Comparison of ENCODE assay signal across 12 cellular contexts in the genomic region with DNA sequence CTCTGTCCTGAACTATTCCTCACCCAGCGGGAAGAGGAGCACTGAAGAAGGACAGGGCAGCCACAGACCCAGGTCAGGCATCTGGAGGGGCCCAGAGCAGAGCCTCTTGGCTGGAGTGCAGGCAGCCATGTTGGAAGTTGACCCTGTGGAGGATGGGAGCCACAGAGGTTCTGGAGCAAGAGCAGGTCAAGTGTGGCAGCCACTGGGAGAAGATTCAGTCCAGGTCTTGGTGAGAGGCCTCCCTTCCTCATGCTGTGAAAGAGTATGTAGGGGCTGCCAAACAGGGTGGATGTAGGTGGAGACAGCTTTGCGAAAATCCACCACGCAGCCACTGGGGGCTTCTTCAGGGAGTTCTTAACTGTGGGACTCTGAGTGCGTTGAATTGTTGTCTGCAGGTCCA. TPM values are rescaled to one million over a fixed set of nuclear protein-coding genes. Genes with fewer than 3 reads are reported as not detected.
DNase-seq lines count a peak whose midpoint lies in the region; ATAC-seq and TF ChIP-seq lines count a peak whose summit lies in the region.
"Had no signal": no experiment of that assay in that cellular context is flagged by ENCODE, and none has a peak within 500 bp of the region (broad histone marks: within the 10 kb centered on the region; RNA-seq: fewer than 3 reads in every experiment).

No MANE protein-coding gene starts in this region.

- CTCF ChIA-PET in naive thymus-derived CD4-positive, alpha-beta T cell (lab: Charles Lee): interaction anchor here (0.8 to 3.2 kb wide), 9 partner anchors 8 to 201 kb away, joined by 3 to 14 read pairs (median 5); a partner anchor contains a TSS

- H4K20me1 ChIP-seq in smooth muscle cell (ENCODE audit: low read depth): no peaks in the 10 kb centered on the region

- H3K4me3 ChIP-seq in naive thymus-derived CD4-positive, alpha-beta T cell (ENCODE audit: low read length): peak overlapping the region; percentile 85
- no peak overlapping the region for H3K4me3 ChIP-seq in smooth muscle cell
- H3K4me3 ChIP-seq: dorsolateral prefrontal cortex had no signal

- no peak overlapping the region for H3K9ac ChIP-seq in smooth muscle cell (ENCODE audit: low read depth)

- DNase-seq in activated CD4-positive, alpha-beta T cell treated with anti-CD3 and anti-CD28 coated beads, Interleukin-2, amount 10 ng/mL, durations not matched to agents 24 days and 14 days: no peak
- no peak for DNase-seq in activated CD4-positive, alpha-beta T cell treated with anti-CD3 and anti-CD28 coated beads for 4 hours
- DNase-seq in NAMALWA (ENCODE audit: low spot score) (peak; percentile 77), smooth muscle cell (lab: John Stamatoyannopoulos, UW; ENCODE audit: unreplicated experiment) (no peak), midbrain (lab: John Stamatoyannopoulos, UW) (no peak), NCI-H2171 treated with DMSO at 0.1 percent for 48 hours (lab: John Stamatoyannopoulos, UW) (no peak)
- no peak for DNase-seq in naive thymus-derived CD4-positive, alpha-beta T cell
- DNase-seq: dorsolateral prefrontal cortex; NK-92 treated with Interleukin-12 subunit alpha and Interleukin-12 subunit beta, amount 100 ng/mL, for 24 hours; posterior cingulate gyrus had no signal

- WGBS in smooth muscle cell (ENCODE audit: low lambda C conversion rate): 96% methylated on average over 4 of the region's 4 CpGs

- no peak overlapping the region for H3K4me2 ChIP-seq in smooth muscle cell

- H3K27ac Mint-ChIP-seq in activated CD4-positive, alpha-beta T cell treated with anti-CD3 and anti-CD28 coated beads, Interleukin-2, amount 10 ng/mL, durations not matched to agents 24 days and 14 days: peak overlapping the region; percentile 95
- peak overlapping the region in 8 of 9 donors; percentile 69 to 96 (median 92) for H3K27ac Mint-ChIP-seq in naive thymus-derived CD4-positive, alpha-beta T cell

- H3F3A ChIP-seq in smooth muscle cell (ENCODE audit: low read depth): no peaks in the 10 kb centered on the region

- peaks cover 13 to 21% of the 10 kb centered on the region in 2 donors for H3K4me1 ChIP-seq in naive thymus-derived CD4-positive, alpha-beta T cell (ENCODE audit: control insufficient read depth in 2 of 2, insufficient read depth in 2 of 2, low read length in 2 of 2)
- H3K4me1 ChIP-seq in smooth muscle cell (ENCODE audit: low read depth): no peaks in the 10 kb centered on the region

- POLR2A ChIA-PET in naive thymus-derived CD4-positive, alpha-beta T cell (lab: Charles Lee): interaction anchor here (0.6 to 3.0 kb wide), 7 partner anchors 13 to 349 kb away, joined by 3 to 18 read pairs (median 4); a partner anchor contains a TSS

- intact Hi-C loops in activated CD4-positive, alpha-beta T cell treated with anti-CD3 and anti-CD28 coated beads, Interleukin-2, amount 10 ng/mL, durations not matched to agents 24 days and 14 days (cut with micrococcal nuclease): loop anchor here (1.0 to 5.0 kb wide), 2 partner anchors 14 to 55 kb away; no protein-coding TSS in a partner anchor
- intact Hi-C loops in naive thymus-derived CD4-positive, alpha-beta T cell (cut with micrococcal nuclease): loop anchor here (1.0 to 5.0 kb wide), 4 partner anchors 14 to 95 kb away; no protein-coding TSS in a partner anchor

- H3K36me3 ChIP-seq in naive thymus-derived CD4-positive, alpha-beta T cell (ENCODE audit: control insufficient read depth in 2 of 3, insufficient read depth in 3 of 3, low read length in 3 of 3): peaks cover 0 to 26% (median 0%) of the 10 kb centered on the region in 3 experiments
- no peaks in the 10 kb centered on the region for H3K36me3 ChIP-seq in smooth muscle cell (ENCODE audit: low read depth)

- H3K27me3 Mint-ChIP-seq in activated CD4-positive, alpha-beta T cell treated with anti-CD3 and anti-CD28 coated beads, Interleukin-2, amount 10 ng/mL, durations not matched to agents 24 days and 14 days: peaks cover 5% of the 10 kb centered on the region
- peaks cover 0 to 9% (median 0%) of the 10 kb centered on the region in 5 donors for H3K27me3 Mint-ChIP-seq in naive thymus-derived CD4-positive, alpha-beta T cell

- ATAC-seq in GM21529 (IDR thresholded peaks at IDR 0.05; ENCODE audit: unreplicated experiment): peak; percentile 18
- no peak for ATAC-seq in naive thymus-derived CD4-positive, alpha-beta T cell

- H3K79me2 ChIP-seq in smooth muscle cell (ENCODE audit: low read depth): no peaks in the 10 kb centered on the region

- H3K9me3 Mint-ChIP-seq in activated CD4-positive, alpha-beta T cell treated with anti-CD3 and anti-CD28 coated beads, Interleukin-2, amount 10 ng/mL, durations not matched to agents 24 days and 14 days: no peaks in the 10 kb centered on the region
- H3K9me3 Mint-ChIP-seq in naive thymus-derived CD4-positive, alpha-beta T cell: no peaks in the 10 kb centered on the region

- peak overlapping the region; percentile 98 for H3K4me3 Mint-ChIP-seq in activated CD4-positive, alpha-beta T cell treated with anti-CD3 and anti-CD28 coated beads, Interleukin-2, amount 10 ng/mL, durations not matched to agents 24 days and 14 days
- H3K4me3 Mint-ChIP-seq in naive thymus-derived CD4-positive, alpha-beta T cell: peak overlapping the region; percentile 48 to 99 (median 96)

- no peak overlapping the region for H2AFZ ChIP-seq in smooth muscle cell (ENCODE audit: low read depth)

- peaks cover 7% of the 10 kb centered on the region for H3K36me3 Mint-ChIP-seq in activated CD4-positive, alpha-beta T cell treated with anti-CD3 and anti-CD28 coated beads, Interleukin-2, amount 10 ng/mL, durations not matched to agents 24 days and 14 days (ENCODE audit: low read depth)
- peaks cover 0 to 10% (median 0%) of the 10 kb centered on the region in 5 donors for H3K36me3 Mint-ChIP-seq in naive thymus-derived CD4-positive, alpha-beta T cell

- TF ChIP-seq CTCF in smooth muscle cell (IDR thresholded peaks at IDR 0.05; ENCODE audit: borderline replicate concordance, insufficient read depth, poor library complexity, severe bottlenecking): no peak

- H3K27ac ChIP-seq in naive thymus-derived CD4-positive, alpha-beta T cell (ENCODE audit: low read depth, low read length): peak overlapping the region; percentile 84
- H3K27ac ChIP-seq in smooth muscle cell (ENCODE audit: low read depth): no peak overlapping the region
- H3K27ac ChIP-seq: dorsolateral prefrontal cortex had no signal

- H3K27me3 ChIP-seq in naive thymus-derived CD4-positive, alpha-beta T cell (ENCODE audit: control insufficient read depth in 2 of 2, insufficient read depth in 2 of 2, low read length in 2 of 2): no peaks in the 10 kb centered on the region
- no peaks in the 10 kb centered on the region for H3K27me3 ChIP-seq in smooth muscle cell (ENCODE audit: low read depth)

- no peaks in the 10 kb centered on the region for H3K9me3 ChIP-seq in naive thymus-derived CD4-positive, alpha-beta T cell (ENCODE audit: control insufficient read depth in 2 of 3, low read length in 3 of 3)
- no peaks in the 10 kb centered on the region for H3K9me3 ChIP-seq in smooth muscle cell (replicated peaks; ENCODE audit: low read depth)

- H3K4me1 Mint-ChIP-seq in activated CD4-positive, alpha-beta T cell treated with anti-CD3 and anti-CD28 coated beads, Interleukin-2, amount 10 ng/mL, durations not matched to agents 24 days and 14 days: peaks cover 18% of the 10 kb centered on the region
- H3K4me1 Mint-ChIP-seq in naive thymus-derived CD4-positive, alpha-beta T cell: peaks cover 11 to 28% (median 24%) of the 10 kb centered on the region in 7 donors

RNA-seq across cellular contexts. Expression of a gene that starts 0.6 kb away (rescaled TPM):
- 24.4 and 29.2 TPM in 2 replicates for total RNA-seq in activated CD4-positive, alpha-beta T cell treated with anti-CD3 and anti-CD28 coated beads, Interleukin-2, amount 10 ng/mL, durations not matched to agents 24 days and 14 days
- 10 to 100 TPM; 11.8 to 44.9 (median 15.1) TPM for total RNA-seq in naive thymus-derived CD4-positive, alpha-beta T cell
- 10 to 100 TPM; 34.5 to 42.2 TPM for polyA plus RNA-seq in naive thymus-derived CD4-positive, alpha-beta T cell
- total RNA-seq in smooth muscle cell: not detected in 2 replicates
- not detected in 2 replicates for polyA plus RNA-seq in smooth muscle cell

RNA-seq across cellular contexts. Expression of a gene that starts 14.1 kb away (rescaled TPM):
- not detected in 2 replicates for total RNA-seq in activated CD4-positive, alpha-beta T cell treated with anti-CD3 and anti-CD28 coated beads, Interleukin-2, amount 10 ng/mL, durations not matched to agents 24 days and 14 days
- total RNA-seq in naive thymus-derived CD4-positive, alpha-beta T cell: under 1 TPM in 2 of 5 experiments, not detected in 3; 0.58 to 0.66 TPM
- polyA plus RNA-seq in naive thymus-derived CD4-positive, alpha-beta T cell: not detected
- total RNA-seq in smooth muscle cell: not detected in 2 replicates
- not detected in 2 replicates for polyA plus RNA-seq in smooth muscle cell
- total RNA-seq: liver had no signal
- polyA plus RNA-seq: liver had no signal

RNA-seq across cellular contexts. Expression of a gene that starts 21.7 kb away (rescaled TPM):
- total RNA-seq in activated CD4-positive, alpha-beta T cell treated with anti-CD3 and anti-CD28 coated beads, Interleukin-2, amount 10 ng/mL, durations not matched to agents 24 days and 14 days: not detected in 2 replicates
- total RNA-seq in naive thymus-derived CD4-positive, alpha-beta T cell: not detected
- not detected for polyA plus RNA-seq in naive thymus-derived CD4-positive, alpha-beta T cell
- total RNA-seq in smooth muscle cell: not detected in 2 replicates
- polyA plus RNA-seq in smooth muscle cell: not detected in 2 replicates
- total RNA-seq: dorsolateral prefrontal cortex, liver had no signal
- polyA plus RNA-seq: liver had no signal

RNA-seq across cellular contexts. Expression of a gene that starts 36.3 kb away (rescaled TPM):
- not detected in 2 replicates for total RNA-seq in activated CD4-positive, alpha-beta T cell treated with anti-CD3 and anti-CD28 coated beads, Interleukin-2, amount 10 ng/mL, durations not matched to agents 24 days and 14 days
- 10 to 100 TPM in 1 of 5 experiments, 1 to 10 TPM in 1, not detected in 3; 8.2 to 11.3 TPM for total RNA-seq in naive thymus-derived CD4-positive, alpha-beta T cell
- not detected for polyA plus RNA-seq in naive thymus-derived CD4-positive, alpha-beta T cell
- not detected in 2 replicates for total RNA-seq in smooth muscle cell
- not detected in 2 replicates for polyA plus RNA-seq in smooth muscle cell
- total RNA-seq: dorsolateral prefrontal cortex, liver had no signal
- polyA plus RNA-seq: liver had no signal

RNA-seq across cellular contexts. Expression of a gene that starts 40.0 kb away (rescaled TPM):
- 0.05 and 0.40 TPM in 2 replicates for total RNA-seq in activated CD4-positive, alpha-beta T cell treated with anti-CD3 and anti-CD28 coated beads, Interleukin-2, amount 10 ng/mL, durations not matched to agents 24 days and 14 days
- under 1 TPM in 4 of 5 experiments, not detected in 1; 0.03 to 0.15 (median 0.07) TPM for total RNA-seq in naive thymus-derived CD4-positive, alpha-beta T cell
- polyA plus RNA-seq in naive thymus-derived CD4-positive, alpha-beta T cell: not detected
- under 0.01 and 0.09 TPM in 2 replicates for total RNA-seq in smooth muscle cell
- 0.14 TPM in 1 of 2 replicates, not detected in the other for polyA plus RNA-seq in smooth muscle cell

Comparison
In these comparisons a context has a peak if more than half of its experiments do, and no peak if none do; other contexts are left out.
1. RNA of a gene that starts 0.6 kb away (total RNA-seq): 24.4 to 29.2 TPM in activated CD4-positive, alpha-beta T cell treated with anti-CD3 and anti-CD28 coated beads, Interleukin-2, amount 10 ng/mL, durations not matched to agents 24 days and 14 days and 11.8 to 44.9 TPM in naive thymus-derived CD4-positive, alpha-beta T cell; not detected in smooth muscle cell; every median in the first group is over 10 times any median in the second.